In genomic region chr6:170535002-170535401, GRCh38 we compare ENCODE assay signal across 27 cellular contexts.
"Had no signal": no experiment of that assay in that cellular context is flagged by ENCODE, and none has a peak within 500 bp of the region (broad histone marks: within the 10 kb centered on the region; RNA-seq: fewer than 3 reads in every experiment).

No MANE protein-coding gene starts in this region.

- H3K9me3 Mint-ChIP-seq: activated CD4-positive, alpha-beta memory T cell treated with anti-CD3 and anti-CD28 coated beads for 36 hours; activated CD4-positive, alpha-beta T cell treated with anti-CD3 and anti-CD28 coated beads, Interleukin-2, amount 10 ng/mL, durations not matched to agents 7 days and 5 days; activated T-cell treated with anti-CD3 and anti-CD28 coated beads, Interleukin-2, amount 50 U/mL, for 4 hours; activated T-helper 17 cell treated with anti-CD3 and anti-CD28 coated beads, Interleukin-2, amount 50 U/mL, for 72 hours had no signal

- H3K4me3 Mint-ChIP-seq: activated CD4-positive, alpha-beta memory T cell treated with anti-CD3 and anti-CD28 coated beads for 36 hours; activated CD4-positive, alpha-beta T cell treated with anti-CD3 and anti-CD28 coated beads, Interleukin-2, amount 10 ng/mL, durations not matched to agents 7 days and 5 days; activated T-cell treated with anti-CD3 and anti-CD28 coated beads, Interleukin-2, amount 50 U/mL, for 4 hours; activated T-helper 17 cell treated with anti-CD3 and anti-CD28 coated beads, Interleukin-2, amount 50 U/mL, for 72 hours had no signal

- H3K4me1 ChIP-seq: ascending aorta, body of pancreas had no signal

- H3K4me3 ChIP-seq: ascending aorta, body of pancreas, SK-N-MC had no signal

- H3K9me3 ChIP-seq: ascending aorta, body of pancreas had no signal

- H3K27me3 ChIP-seq: ascending aorta, body of pancreas had no signal

- ATAC-seq: activated T-cell treated with anti-CD3 and anti-CD28 coated beads, Interleukin-2, amount 50 U/mL, for 4 hours; activated T-helper 17 cell treated with anti-CD3 and anti-CD28 coated beads, Interleukin-2, amount 50 U/mL, for 72 hours; body of pancreas; Panc1; Right ventricle myocardium inferior had no signal

- H3K27me3 Mint-ChIP-seq: activated CD4-positive, alpha-beta memory T cell treated with anti-CD3 and anti-CD28 coated beads for 36 hours; activated CD4-positive, alpha-beta T cell treated with anti-CD3 and anti-CD28 coated beads, Interleukin-2, amount 10 ng/mL, durations not matched to agents 7 days and 5 days; activated T-helper 17 cell treated with anti-CD3 and anti-CD28 coated beads, Interleukin-2, amount 50 U/mL, for 72 hours had no signal

- H3K27ac Mint-ChIP-seq: activated CD4-positive, alpha-beta memory T cell treated with anti-CD3 and anti-CD28 coated beads for 36 hours; activated CD4-positive, alpha-beta T cell treated with anti-CD3 and anti-CD28 coated beads, Interleukin-2, amount 10 ng/mL, durations not matched to agents 7 days and 5 days; activated T-helper 17 cell treated with anti-CD3 and anti-CD28 coated beads, Interleukin-2, amount 50 U/mL, for 72 hours had no signal

- H3K27ac ChIP-seq: ascending aorta, body of pancreas, SK-N-MC, VCaP had no signal

- DNase-seq: activated CD4-positive, alpha-beta memory T cell treated with anti-CD3 and anti-CD28 coated beads for 36 hours; activated CD4-positive, alpha-beta T cell treated with anti-CD3 and anti-CD28 coated beads, Interleukin-2, amount 10 ng/mL, durations not matched to agents 7 days and 5 days; activated CD4-positive, CD25-positive, alpha-beta regulatory T cell; activated CD8-positive, alpha-beta memory T cell treated with anti-CD3 and anti-CD28 coated beads for 24 hours; activated gamma-delta T cell; activated naive CD4-positive, alpha-beta T cell treated with anti-CD3 and anti-CD28 coated beads, Interleukin-2, amount 50 U/mL, for 16 hours; activated T-cell treated with anti-CD3 and anti-CD28 coated beads, Interleukin-2, amount 50 U/mL, for 4 hours; amniotic stem cell; body of pancreas; central memory CD4-positive, alpha-beta T cell; KG1; NCI-H1048; NCI-H1930; NCI-H2171; NCI-H2227 treated with DMSO at 0.1 percent for 48 hours; NCI-H446 treated with DMSO at 0.1 percent for 48 hours; NCI-H524 treated with DMSO at 0.1 percent for 48 hours; NCI-H748 treated with DMSO at 0.1 percent for 48 hours; OCI-M1; RPMI8226; T-helper 1 cell had no signal
